Comparison of ENCODE assay signal across 13 cellular contexts in genomic region chr1:20896824-20897223, GRCh38.
DNase-seq lines count a peak whose midpoint lies in the region; ATAC-seq and TF ChIP-seq lines count a peak whose summit lies in the region.
"Had no signal": no experiment of that assay in that cellular context is flagged by ENCODE, and none has a peak within 500 bp of the region (broad histone marks: within the 10 kb centered on the region; RNA-seq: fewer than 3 reads in every experiment).

No MANE protein-coding gene starts in this region.

- CTCF ChIA-PET in PC-3 (lab: Charles Lee), result no interaction called here

- 50 to 52% methylated on average over 1 of the region's 1 CpG for WGBS in aorta, 2 donors

- peak overlapping the region; percentile 86 for H3K27ac ChIP-seq in PC-3 (ENCODE audit: low read length)
- no peak overlapping the region for H3K27ac ChIP-seq in aorta (ENCODE audit: low read depth in 1 of 2, low read length in 2 of 2)

- H3K36me3 ChIP-seq in PC-3 (ENCODE audit: low read depth, low read length), result peaks cover 13% of the 10 kb centered on the region; the same call in 1 of the 2 replicates
- peaks cover 0 to 5% of the 10 kb centered on the region in 2 donors for H3K36me3 ChIP-seq in aorta (ENCODE audit: control insufficient read depth in 1 of 2, insufficient read depth in 2 of 2, low read length in 1 of 2)

- no peaks in the 10 kb centered on the region for H3K79me2 ChIP-seq in PC-3 (ENCODE audit: low read length)

- intact Hi-C loops in PC-3 (cut with micrococcal nuclease) (loop anchor here (5.0 kb wide), 2 partner anchors 110 to 200 kb away; partner anchors contain the start of gene HP1BP3), aorta (cut with DNase I) (no loop called here)

- H3K9me2 ChIP-seq in PC-3 (replicated peaks; ENCODE audit: low read length), result no peaks in the 10 kb centered on the region

- POLR2A ChIA-PET in PC-3 (lab: Charles Lee; ENCODE audit: unreplicated experiment), result no interaction called here

- H3K9me3 ChIP-seq in PC-3 (ENCODE audit: low read length), result no peaks in the 10 kb centered on the region
- H3K9me3 ChIP-seq in aorta (ENCODE audit: control insufficient read depth, low read length), result no peaks in the 10 kb centered on the region

- BruUV-seq in PC-3 (replicated peaks; lab: Mats Ljungman, UMichigan), result no TSS peak

- ATAC-seq in PC-3 (peak; percentile 97), aorta (ENCODE audit: low FRiP score) (no peak), GM18858 (IDR thresholded peaks at IDR 0.05; ENCODE audit: unreplicated experiment) (no peak)
- ATAC-seq: K562 had no signal

- H4K20me1 ChIP-seq in PC-3 (ENCODE audit: low read length), result no peaks in the 10 kb centered on the region

- H3K27me3 ChIP-seq in PC-3 (ENCODE audit: low read length) (no peaks in the 10 kb centered on the region), aorta (ENCODE audit: control insufficient read depth in 1 of 2, insufficient read depth in 2 of 2, low read length in 1 of 2) (no peaks in the 10 kb centered on the region)

- no peak overlapping the region for H2AFZ ChIP-seq in PC-3 (ENCODE audit: low read length)

- no peak overlapping the region for H3K9ac ChIP-seq in PC-3 (ENCODE audit: low read length)

- no peak for TF ChIP-seq CTCF in PC-3 (conservative IDR thresholded peaks at IDR 0.05; ENCODE audit: low read depth, low read length)
- TF ChIP-seq CTCF in retinal pigment epithelial cell (conservative IDR thresholded peaks at IDR 0.05; ENCODE audit: low read depth, low read length), result no peak

- H3F3A ChIP-seq in PC-3 (ENCODE audit: low read length, unreplicated experiment), result no peaks in the 10 kb centered on the region

- DNase-seq in DMS79 treated with DMSO at 0.1 percent for 48 hours (lab: John Stamatoyannopoulos, UW) (peak; percentile 30), DMS79 (lab: John Stamatoyannopoulos, UW) (no peak), PC-3 (peak; percentile 91), fibroblast of peridontal ligament (ENCODE audit: extremely low read depth) (peak; percentile 23), retinal pigment epithelial cell (ENCODE audit: low read depth) (peak; percentile 25), T-helper 2 cell (no peak), aorta (no peak)
- DNase-seq: 8988T; activated CD4-positive, alpha-beta T cell treated with anti-CD3 and anti-CD28 coated beads, Interleukin-2, amount 50 U/mL, for 4 hours; activated naive CD4-positive, alpha-beta T cell treated with Interleukin-2 at 50 U/mL for 16 hours; NCI-H524 had no signal

- H3K4me2 ChIP-seq in PC-3 (ENCODE audit: low read length), result 0 out of 2 replicates have a peak overlapping the region, but pooled peaks have one; percentile 1

- H3K4me1 ChIP-seq in PC-3 (ENCODE audit: insufficient read depth, low read length) (peaks cover 15% of the 10 kb centered on the region), aorta (ENCODE audit: control insufficient read depth in 1 of 2, insufficient read depth in 2 of 2, low read length in 2 of 2) (no peaks in the 10 kb centered on the region)

- H3K4me3 ChIP-seq in PC-3 (ENCODE audit: low read length), result no peak overlapping the region
- H3K4me3 ChIP-seq in retinal pigment epithelial cell (ENCODE audit: low read length), result no peak overlapping the region
- no peak overlapping the region for H3K4me3 ChIP-seq in aorta (ENCODE audit: low read length in 2 of 2)
- H3K4me3 ChIP-seq: K562 had no signal

Comparison
In these comparisons a context has a peak if more than half of its experiments do, and no peak if none do; other contexts are left out.
1. DNase-seq: peak in DMS79 treated with DMSO at 0.1 percent for 48 hours (single experiment), PC-3 (single experiment), fibroblast of peridontal ligament (single experiment) and retinal pigment epithelial cell (single experiment); none in DMS79 (single experiment), T-helper 2 cell (0 of 5) and aorta (0 of 2).